17 cellular contexts compared by ENCODE assay signal in the genomic region with DNA sequence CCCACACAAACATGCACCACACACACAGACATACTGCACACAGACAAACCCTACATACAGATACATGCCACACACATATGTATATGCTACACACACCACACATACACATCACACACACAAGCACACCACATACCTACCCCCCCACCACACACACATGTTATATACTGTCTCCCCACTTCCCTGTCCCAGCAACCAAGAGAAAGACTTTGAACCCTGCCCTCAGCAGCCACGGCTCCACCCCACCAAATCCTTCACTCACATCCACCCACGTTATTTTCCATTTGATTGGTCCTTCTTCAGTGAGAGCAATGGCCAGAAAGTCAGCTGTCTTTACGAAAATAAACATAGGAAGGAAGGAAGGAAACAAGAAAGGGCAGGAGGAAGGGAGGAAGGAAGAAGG.
A peak's percentile ranks its signal among the peaks of the same experiment; 100 is the strongest.
DNase-seq lines count a peak whose midpoint lies in the region; FAIRE-seq and TF ChIP-seq lines count a peak whose summit lies in the region.
"Had no signal": no experiment of that assay in that cellular context is flagged by ENCODE, and none has a peak within 500 bp of the region (broad histone marks: within the 10 kb centered on the region; RNA-seq: fewer than 3 reads in every experiment).

No MANE protein-coding gene starts in this region.

- H3K4me3 ChIP-seq in BLaER1 treated with 17β-estradiol and CSF1 and Interleukin-3, amounts not matched to agents 10 nM and 100 nM, result no peak overlapping the region
- no peak overlapping the region for H3K4me3 ChIP-seq in OCI-LY3 (ENCODE audit: low read length)
- H3K4me3 ChIP-seq in H1 (ENCODE audit: extremely low read depth in 1 of 4, insufficient read depth in 2 of 4, low read depth in 3 of 4, low read length in 4 of 4), result no peak overlapping the region
- H3K4me3 ChIP-seq in small intestine (ENCODE audit: low read depth in 1 of 2, low read length in 2 of 2), result no peak overlapping the region

- no peak for DNase-seq in H1 (ENCODE audit: low read depth in 1 of 2, low spot score in 2 of 2)
- peak; percentile 90 for DNase-seq in small intestine
- no peak for DNase-seq in GM12892 (ENCODE audit: insufficient read length)
- DNase-seq in inferior parietal cortex (ENCODE audit: extremely low spot score), result no peak
- DNase-seq in Kasumi-1 (lab: John Stamatoyannopoulos, UW), result no peak
- DNase-seq in G401 (ENCODE audit: low spot score), result no peak
- DNase-seq: ACHN; CD8-positive, alpha-beta T cell; COR-L47; DMS153; DMS79 treated with DMSO at 0.1 percent for 48 hours; EL; GDM1 had no signal

- CTCF ChIA-PET in H1 (lab: Charles Lee; ENCODE audit: partially characterized antibody), result interaction anchor here (0.6 to 0.7 kb wide), 2 partner anchors 17 to 614 kb away, joined by 4 read pairs; no protein-coding TSS in a partner anchor

- H2BK120ac ChIP-seq in H1 (replicated peaks; ENCODE audit: low read depth, low read length), result no peak overlapping the region

- POLR2A ChIA-PET in H1 (lab: Charles Lee; ENCODE audit: partially characterized antibody), result no interaction called here

- no peak overlapping the region for H2BK12ac ChIP-seq in H1 (ENCODE audit: low read depth, low read length)

- no peak overlapping the region for H3K56ac ChIP-seq in H1 (replicated peaks; ENCODE audit: insufficient read length, low read depth, low read length)

- H4K91ac ChIP-seq in H1 (replicated peaks; ENCODE audit: insufficient read length, low read length), result no peak overlapping the region

- peaks cover 5% of the 10 kb centered on the region; the same call in 1 of the 2 replicates for H3K23me2 ChIP-seq in H1 (ENCODE audit: low read depth, low read length)

- H3K4me2 ChIP-seq in BLaER1 treated with 17β-estradiol and CSF1 and Interleukin-3, amounts not matched to agents 10 nM and 100 nM, result peak overlapping the region; percentile 28 to 66 (median 56)
- H3K4me2 ChIP-seq in OCI-LY3 (ENCODE audit: low read length) (0 out of 2 replicates have a peak overlapping the region, but pooled peaks have one; percentile 9), H1 (ENCODE audit: insufficient read depth in 1 of 2, low read depth in 2 of 2, low read length in 2 of 2) (no peak overlapping the region)

- no peak for TF ChIP-seq CTCF in OCI-LY3 (IDR thresholded peaks at IDR 0.05; ENCODE audit: low read depth, low read length)
- no peak for TF ChIP-seq CTCF in H1 (IDR thresholded peaks at IDR 0.05; ENCODE audit: control extremely low read depth in 1 of 3, insufficient read depth in 1 of 3, low read depth in 1 of 3, low read length in 3 of 3)

- no peak overlapping the region for H4K8ac ChIP-seq in H1 (ENCODE audit: extremely low read depth, insufficient read depth, low read length)

- no peaks in the 10 kb centered on the region for H4K20me1 ChIP-seq in BLaER1 treated with 17β-estradiol and CSF1 and Interleukin-3, amounts not matched to agents 10 nM and 100 nM
- H4K20me1 ChIP-seq in OCI-LY3 (ENCODE audit: insufficient read depth, low read length) (no peaks in the 10 kb centered on the region), H1 (replicated peaks in 1 of 2; ENCODE audit: control insufficient read depth in 1 of 2, insufficient read depth in 2 of 2, low read length in 2 of 2) (peaks cover 0 to 5% of the 10 kb centered on the region in 2 experiments)

- H3K79me2 ChIP-seq in OCI-LY3 (ENCODE audit: low read length), result no peaks in the 10 kb centered on the region
- no peaks in the 10 kb centered on the region for H3K79me2 ChIP-seq in H1 (ENCODE audit: control insufficient read depth in 1 of 2, insufficient read depth in 2 of 2, low read length in 2 of 2)

- 96% methylated on average over 3 of the region's 3 CpGs; no CpG with 5 or more reads in 1 of the 2 experiments for WGBS in H1 (ENCODE audit: extremely low coverage in 1 of 2, insufficient coverage in 1 of 2, insufficient read length in 1 of 2, insufficient replicate concordance in 2 of 2, low coverage in 1 of 2, low lambda C conversion rate in 2 of 2, missing lambda C conversion rate in 1 of 2), 2 experiments
- 8 to 31% (median 17%) methylated on average over 3 of the region's 3 CpGs for WGBS in small intestine, 3 donors

- TF ChIP-seq EP300 in H1 (IDR thresholded peaks at IDR 0.05; ENCODE audit: borderline replicate concordance in 1 of 2, low read depth in 2 of 2, low read length in 2 of 2), result no peak

- no peak overlapping the region for H3K14ac ChIP-seq in H1 (ENCODE audit: insufficient read length)

- H4K5ac ChIP-seq in H1 (ENCODE audit: insufficient read length, low read depth, low read length), result no peak overlapping the region

- in situ Hi-C loops in G401 (cut with HindIII; ENCODE audit: low sequenced_read_pairs), result no loop called here

- H3K27ac ChIP-seq in BLaER1 treated with 17β-estradiol and CSF1 and Interleukin-3, amounts not matched to agents 10 nM and 100 nM, result peak overlapping the region in 2 of 11 experiments; percentile 2 to 36; a peak in 2 of 22 replicates
- H3K27ac ChIP-seq in OCI-LY3 (ENCODE audit: low read length), result no peak overlapping the region
- no peak overlapping the region for H3K27ac ChIP-seq in H1 (ENCODE audit: low read depth, low read length)
- peak overlapping the region in 1 of 2 donors; percentile 48 for H3K27ac ChIP-seq in small intestine (ENCODE audit: low read depth in 1 of 2, low read length in 1 of 2)

- peaks cover 6 to 21% (median 12%) of the 10 kb centered on the region in 11 experiments; a peak in 17 of 22 replicates for H3K9me3 ChIP-seq in BLaER1 treated with 17β-estradiol and CSF1 and Interleukin-3, amounts not matched to agents 10 nM and 100 nM (replicated peaks in 1 of 11)
- H3K9me3 ChIP-seq in OCI-LY3 (ENCODE audit: insufficient read depth, low read length), result no peaks in the 10 kb centered on the region
- no peaks in the 10 kb centered on the region for H3K9me3 ChIP-seq in H1 (ENCODE audit: insufficient read depth in 2 of 2, low read depth in 1 of 2, low read length in 1 of 2)
- H3K9me3 ChIP-seq in small intestine (ENCODE audit: control insufficient read depth, low read depth), result no peaks in the 10 kb centered on the region

- no peak for TF ChIP-seq RAD21 in H1 (IDR thresholded peaks at IDR 0.05 in 1 of 2, conservative IDR thresholded peaks at IDR 0.05 in 1 of 2; ENCODE audit: low read depth in 2 of 2, low read length in 2 of 2)

- H3K79me1 ChIP-seq in H1 (ENCODE audit: low read depth, low read length), result peaks cover 2% of the 10 kb centered on the region; the same call in 1 of the 2 replicates

- no peak overlapping the region for H2BK15ac ChIP-seq in H1 (ENCODE audit: low read length)

- H3K9ac ChIP-seq in BLaER1 treated with 17β-estradiol and CSF1 and Interleukin-3, amounts not matched to agents 10 nM and 100 nM, result no peak overlapping the region
- H3K9ac ChIP-seq in OCI-LY3 (ENCODE audit: low read length) (no peak overlapping the region), H1 (replicated peaks in 1 of 4; ENCODE audit: extremely low read depth in 1 of 4, low read depth in 3 of 4, low read length in 3 of 4) (no peak overlapping the region)

- no peak for FAIRE-seq in H1 (lab: Jason Lieb, UNC)
- no peak for FAIRE-seq in small intestine (lab: Jason Lieb, UNC)
- no peak for FAIRE-seq in GM12892 (lab: Jason Lieb, UNC)
- FAIRE-seq: D721Med, H54 had no signal

- H3K23ac ChIP-seq in H1 (ENCODE audit: insufficient read length), result no peak overlapping the region

- no peak overlapping the region for H2AK5ac ChIP-seq in H1 (ENCODE audit: low read depth, low read length)

- no peak overlapping the region for H3K18ac ChIP-seq in H1 (ENCODE audit: extremely low read depth, low read length)

- H3K4ac ChIP-seq in H1 (replicated peaks; ENCODE audit: insufficient read length, low read depth, low read length), result no peak overlapping the region

- 0 out of 2 replicates have a peak overlapping the region, but pooled peaks have one; percentile 15 for H2BK20ac ChIP-seq in H1 (ENCODE audit: low read length)

- H3K27me3 ChIP-seq in BLaER1 treated with 17β-estradiol and CSF1 and Interleukin-3, amounts not matched to agents 10 nM and 100 nM, result no peaks in the 10 kb centered on the region
- H3K27me3 ChIP-seq in OCI-LY3 (ENCODE audit: low read depth, low read length) (peaks cover 15% of the 10 kb centered on the region), H1 (replicated peaks in 1 of 4; ENCODE audit: control insufficient read depth in 3 of 4, extremely low read depth in 1 of 4, insufficient read depth in 3 of 4, low read length in 3 of 4) (no peaks in the 10 kb centered on the region), small intestine (ENCODE audit: control insufficient read depth in 2 of 2, insufficient read depth in 2 of 2, low read length in 2 of 2) (no peaks in the 10 kb centered on the region)

- no peaks in the 10 kb centered on the region for H3K36me3 ChIP-seq in BLaER1 treated with 17β-estradiol and CSF1 and Interleukin-3, amounts not matched to agents 10 nM and 100 nM
- H3K36me3 ChIP-seq in OCI-LY3 (replicated peaks; ENCODE audit: low read depth, low read length), result no peaks in the 10 kb centered on the region
- no peaks in the 10 kb centered on the region for H3K36me3 ChIP-seq in H1 (ENCODE audit: control insufficient read depth in 2 of 4, insufficient read depth in 4 of 4, low read length in 3 of 4)
- H3K36me3 ChIP-seq in small intestine (ENCODE audit: control insufficient read depth in 2 of 2, insufficient read depth in 2 of 2, low read length in 2 of 2), result no peaks in the 10 kb centered on the region

- peaks cover 9 to 22% (median 18%) of the 10 kb centered on the region in 10 experiments for H3K4me1 ChIP-seq in BLaER1 treated with 17β-estradiol and CSF1 and Interleukin-3, amounts not matched to agents 10 nM and 100 nM
- H3K4me1 ChIP-seq in OCI-LY3 (ENCODE audit: low read length) (no peaks in the 10 kb centered on the region), H1 (replicated peaks in 1 of 4; ENCODE audit: control insufficient read depth in 3 of 4, insufficient read depth in 4 of 4, low read length in 3 of 4) (peaks cover 0 to 4% (median 1%) of the 10 kb centered on the region in 4 experiments; a peak in 4 of 7 replicates), small intestine (ENCODE audit: control insufficient read depth in 2 of 2, insufficient read depth in 1 of 2, low read depth in 1 of 2, low read length in 1 of 2) (peaks cover 3 to 7% of the 10 kb centered on the region in 2 donors)

- no peak overlapping the region for H2BK5ac ChIP-seq in H1 (ENCODE audit: low read depth, low read length)

- H2AFZ ChIP-seq in OCI-LY3 (ENCODE audit: low read depth, low read length) (peak overlapping the region; percentile 70; the same call in 1 of the 2 replicates), H1 (ENCODE audit: low read length) (no peak overlapping the region)

- TF ChIP-seq POLR2A in H1 (IDR thresholded peaks at IDR 0.05; ENCODE audit: control extremely low read depth in 1 of 2, low read depth in 2 of 2, low read length in 2 of 2), result no peak
- TF ChIP-seq POLR2A in GM12892 (IDR thresholded peaks at IDR 0.05; ENCODE audit: low read depth, low read length), result no peak

TF ChIP-seq in H1, 55 proteins besides CTCF, POLR2A, EP300 and RAD21 (continues in another document):
- no peak for TF ChIP-seq SUZ12 (IDR thresholded peaks at IDR 0.05; ENCODE audit: low read length)

Comparison
In these comparisons a context has a peak if more than half of its experiments do, and no peak if none do; other contexts are left out.
1. H3K4me2 ChIP-seq: peak in BLaER1 treated with 17β-estradiol and CSF1 and Interleukin-3, amounts not matched to agents 10 nM and 100 nM (11 of 11) and OCI-LY3 (single experiment); none in H1 (0 of 2).